1 cellular context compared by ENCODE assay signal in the genomic region with DNA sequence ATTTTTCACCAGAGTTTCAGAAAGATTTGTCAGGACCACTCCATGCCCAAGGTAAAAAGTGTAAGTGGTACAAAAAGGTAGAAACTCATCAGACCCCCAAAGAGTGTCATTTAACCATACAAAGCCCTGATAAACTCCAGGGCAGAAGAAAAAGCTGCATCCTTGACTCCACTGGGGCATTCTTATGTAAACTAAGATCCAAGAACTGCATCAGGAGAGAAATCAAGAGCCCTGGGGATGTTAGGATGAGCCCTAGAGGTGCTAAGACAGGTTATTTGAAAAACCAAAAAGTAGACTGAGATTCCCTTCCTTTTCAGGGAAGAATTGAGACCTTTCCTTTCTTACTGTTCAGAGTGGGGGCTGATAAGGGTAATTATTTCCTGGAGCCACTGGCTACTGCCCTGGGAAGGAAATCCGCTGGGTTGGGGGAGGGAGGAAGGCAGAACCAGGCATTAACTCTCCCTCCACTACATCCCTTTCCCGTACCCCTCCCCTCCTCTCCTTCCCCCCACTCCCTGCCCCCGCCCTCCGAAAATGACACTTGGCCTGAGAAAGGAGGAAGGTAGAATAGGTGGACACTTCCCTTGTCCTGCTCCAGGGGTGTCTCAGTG.
TF ChIP-seq lines count a peak whose summit lies in the region.

No MANE protein-coding gene starts in this region.

TF ChIP-seq in IMR-90, 13 proteins besides CTCF, POLR2A, EP300 and RAD21:
- TF ChIP-seq SMC3 (IDR thresholded peaks at IDR 0.05; ENCODE audit: low read depth, low read length) = no peak
- TF ChIP-seq RFX5 (IDR thresholded peaks at IDR 0.05; ENCODE audit: low read depth, low read length) = no peak
- TF ChIP-seq MXI1 (IDR thresholded peaks at IDR 0.05; ENCODE audit: borderline replicate concordance, low read depth, low read length) = no peak
- TF ChIP-seq RCOR1 (IDR thresholded peaks at IDR 0.05; ENCODE audit: insufficient replicate concordance, low read length) = no peak
- no peak for TF ChIP-seq MAFK (IDR thresholded peaks at IDR 0.05; ENCODE audit: low read depth, low read length)
- TF ChIP-seq USF2 (IDR thresholded peaks at IDR 0.05; ENCODE audit: low read depth, low read length) = no peak
- no peak for TF ChIP-seq FOS (IDR thresholded peaks at IDR 0.05; ENCODE audit: low read depth, low read length)
- TF ChIP-seq, protein P1, sequence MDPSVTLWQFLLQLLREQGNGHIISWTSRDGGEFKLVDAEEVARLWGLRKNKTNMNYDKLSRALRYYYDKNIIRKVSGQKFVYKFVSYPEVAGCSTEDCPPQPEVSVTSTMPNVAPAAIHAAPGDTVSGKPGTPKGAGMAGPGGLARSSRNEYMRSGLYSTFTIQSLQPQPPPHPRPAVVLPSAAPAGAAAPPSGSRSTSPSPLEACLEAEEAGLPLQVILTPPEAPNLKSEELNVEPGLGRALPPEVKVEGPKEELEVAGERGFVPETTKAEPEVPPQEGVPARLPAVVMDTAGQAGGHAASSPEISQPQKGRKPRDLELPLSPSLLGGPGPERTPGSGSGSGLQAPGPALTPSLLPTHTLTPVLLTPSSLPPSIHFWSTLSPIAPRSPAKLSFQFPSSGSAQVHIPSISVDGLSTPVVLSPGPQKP (IDR thresholded peaks at IDR 0.05; ENCODE audit: borderline replicate concordance, low read depth, low read length) = no peak
- TF ChIP-seq CEBPB (IDR thresholded peaks at IDR 0.05; ENCODE audit: low read depth, low read length) = no peak
- no peak for TF ChIP-seq MAZ (IDR thresholded peaks at IDR 0.05; ENCODE audit: borderline replicate concordance, low read depth, low read length)
- TF ChIP-seq CHD1 (IDR thresholded peaks at IDR 0.05; ENCODE audit: low read depth, low read length) = no peak
- no peak for TF ChIP-seq NFE2L2 (IDR thresholded peaks at IDR 0.05; ENCODE audit: low read depth, low read length)
- no peak for TF ChIP-seq BHLHE40 (IDR thresholded peaks at IDR 0.05; ENCODE audit: low read depth, low read length)
TF ChIP-seq in IMR-90: peak in this region for 0.
